Comparison of ENCODE assay signal across 19 cellular contexts in the genomic region with DNA sequence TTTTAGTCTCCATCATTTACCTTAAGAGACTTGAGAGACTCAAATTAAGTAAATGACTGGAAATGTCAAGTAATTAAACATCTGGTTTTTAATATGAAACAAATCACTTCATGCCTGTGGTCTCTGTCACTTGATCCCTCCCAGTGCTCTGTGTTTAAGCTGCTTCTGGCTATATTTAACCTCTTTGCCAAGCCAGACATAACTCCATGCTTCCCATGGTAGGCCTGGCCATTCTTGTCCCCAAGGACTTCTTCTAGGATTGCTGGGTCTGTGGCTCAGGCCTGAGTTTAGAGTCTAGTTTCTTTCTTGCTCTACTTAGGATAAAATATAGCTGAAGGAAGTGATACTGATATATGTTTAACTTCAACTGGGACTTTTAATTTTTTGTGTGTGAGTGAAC.
DNase-seq lines count a peak whose midpoint lies in the region; ATAC-seq and TF ChIP-seq lines count a peak whose summit lies in the region.
"Had no signal": no experiment of that assay in that cellular context is flagged by ENCODE, and none has a peak within 500 bp of the region (broad histone marks: within the 10 kb centered on the region; RNA-seq: fewer than 3 reads in every experiment).

No MANE protein-coding gene starts in this region.

- H2BK15ac ChIP-seq in IMR-90 (ENCODE audit: low read depth, low read length) (no peak overlapping the region), mesenchymal stem cell (ENCODE audit: low read depth, poor library complexity, severe bottlenecking) (no peak overlapping the region)

- no peaks in the 10 kb centered on the region for H3K9me1 ChIP-seq in IMR-90 (ENCODE audit: insufficient read depth, low read length)

- no peak overlapping the region for H2AK9ac ChIP-seq in IMR-90 (replicated peaks; ENCODE audit: low read depth, low read length, poor library complexity)

- no peaks in the 10 kb centered on the region for H3K9me3 ChIP-seq in IMR-90 (ENCODE audit: control insufficient read depth, insufficient read depth, low read length)
- no peaks in the 10 kb centered on the region for H3K9me3 ChIP-seq in mesenchymal stem cell (ENCODE audit: control insufficient read depth, low read length)

- no peak overlapping the region for H3K4me3 Mint-ChIP-seq in activated T-cell treated with anti-CD3 and anti-CD28 coated beads, Interleukin-2, amount 50 U/mL, for 72 hours
- H3K4me3 Mint-ChIP-seq: CD8-positive, alpha-beta T cell had no signal

- H3K27me3 ChIP-seq in IMR-90 (ENCODE audit: control insufficient read depth, insufficient read depth, low read length) (no peaks in the 10 kb centered on the region), mesenchymal stem cell (ENCODE audit: control insufficient read depth in 1 of 2, insufficient read depth in 1 of 2, low read length in 2 of 2) (no peaks in the 10 kb centered on the region)

- no peak overlapping the region for H2BK12ac ChIP-seq in mesenchymal stem cell (ENCODE audit: low read length in 2 of 2)

- no peak overlapping the region for H3K4me2 ChIP-seq in IMR-90 (ENCODE audit: low read depth, low read length)
- no peak overlapping the region for H3K4me2 ChIP-seq in mesenchymal stem cell (ENCODE audit: low read length, poor library complexity, severe bottlenecking)

- TF ChIP-seq CTCF in AG10803 (conservative IDR thresholded peaks at IDR 0.05; ENCODE audit: low read length) (no peak), IMR-90 (conservative IDR thresholded peaks at IDR 0.05; ENCODE audit: low read depth, low read length) (no peak)

- no peak for TF ChIP-seq POLR2A in IMR-90 (IDR thresholded peaks at IDR 0.05; ENCODE audit: low read depth, low read length)

- H4K5ac ChIP-seq in IMR-90 (ENCODE audit: low read depth, low read length): no peak overlapping the region

- H3K36me3 Mint-ChIP-seq in activated T-cell treated with anti-CD3 and anti-CD28 coated beads, Interleukin-2, amount 50 U/mL, for 72 hours (ENCODE audit: insufficient read depth in 2 of 2): no peaks in the 10 kb centered on the region
- H3K36me3 Mint-ChIP-seq: CD8-positive, alpha-beta T cell had no signal

- no peak for TF ChIP-seq RAD21 in IMR-90 (IDR thresholded peaks at IDR 0.05; ENCODE audit: low read length)

- POLR2A ChIA-PET in IMR-90 (lab: Charles Lee; ENCODE audit: unreplicated experiment): no interaction called here

- dilution Hi-C loops in IMR-90 (cut with HindIII; ENCODE audit: low sequenced_read_pairs, unreplicated experiment): no loop called here

- no peak overlapping the region for H3K27ac ChIP-seq in IMR-90 (ENCODE audit: insufficient read depth, low read length)
- H3K27ac ChIP-seq in mesenchymal stem cell (ENCODE audit: low read length, poor library complexity, severe bottlenecking): no peak overlapping the region
- H3K27ac ChIP-seq: RWPE1 had no signal

- no peak overlapping the region for H2AFZ ChIP-seq in IMR-90 (replicated peaks; ENCODE audit: low read length, poor library complexity)
- no peak overlapping the region for H2AFZ ChIP-seq in mesenchymal stem cell (ENCODE audit: low read depth, low read length)

- BruUV-seq in IMR-90 (replicated peaks; lab: Mats Ljungman, UMichigan): no TSS peak

- no peak overlapping the region for H2BK20ac ChIP-seq in IMR-90 (ENCODE audit: low read depth, low read length)

- H3K23ac ChIP-seq in IMR-90 (ENCODE audit: low read depth, low read length) (peak overlapping the region; percentile 37; the same call in 1 of the 2 replicates), mesenchymal stem cell (ENCODE audit: low read length in 2 of 2) (no peak overlapping the region)

- H3K27ac Mint-ChIP-seq in activated T-cell treated with anti-CD3 and anti-CD28 coated beads, Interleukin-2, amount 50 U/mL, for 72 hours: no peak overlapping the region
- H3K27ac Mint-ChIP-seq: CD8-positive, alpha-beta T cell had no signal

- peaks cover 2% of the 10 kb centered on the region in 2 donors for H3K9me3 Mint-ChIP-seq in activated T-cell treated with anti-CD3 and anti-CD28 coated beads, Interleukin-2, amount 50 U/mL, for 72 hours
- H3K9me3 Mint-ChIP-seq: CD8-positive, alpha-beta T cell had no signal

- H3K14ac ChIP-seq in IMR-90 (replicated peaks; ENCODE audit: low read depth, low read length): no peak overlapping the region
- no peak overlapping the region for H3K14ac ChIP-seq in mesenchymal stem cell (ENCODE audit: low read length in 2 of 2)

- H4K20me1 ChIP-seq in IMR-90 (ENCODE audit: insufficient read depth, low read length): no peaks in the 10 kb centered on the region

- H3K18ac ChIP-seq in IMR-90 (ENCODE audit: low read depth, low read length) (no peak overlapping the region), mesenchymal stem cell (ENCODE audit: low read depth in 1 of 2, low read length in 2 of 2) (no peak overlapping the region)

- ATAC-seq in IMR-90 (ENCODE audit: low read depth): no peak
- ATAC-seq in activated T-cell treated with anti-CD3 and anti-CD28 coated beads, Interleukin-2, amount 50 U/mL, for 72 hours (replicated peaks in 1 of 2): no peak
- ATAC-seq: CD8-positive, alpha-beta T cell; K562; SK-N-SH treated with all-trans-retinoic acid at 6 μM for 48 hours had no signal

- H3K4me1 Mint-ChIP-seq in activated T-cell treated with anti-CD3 and anti-CD28 coated beads, Interleukin-2, amount 50 U/mL, for 72 hours (ENCODE audit: low read depth): no peaks in the 10 kb centered on the region

- in situ Hi-C loops in IMR-90 (cut with MboI; ENCODE audit: low sequenced_read_pairs): no loop called here

- H3K36me3 ChIP-seq in IMR-90 (ENCODE audit: control insufficient read depth, insufficient read depth, low read length) (no peaks in the 10 kb centered on the region), mesenchymal stem cell (ENCODE audit: control insufficient read depth in 1 of 2, insufficient read depth in 2 of 2, low read depth in 1 of 2, low read length in 2 of 2) (no peaks in the 10 kb centered on the region)

- no peak overlapping the region for H3K4me3 ChIP-seq in AG10803 (ENCODE audit: low read length)
- no peak overlapping the region for H3K4me3 ChIP-seq in IMR-90 (ENCODE audit: insufficient read depth, low read depth, low read length)
- H3K4me3 ChIP-seq in mesenchymal stem cell (ENCODE audit: insufficient read depth in 1 of 2, low read depth in 1 of 2, low read length in 2 of 2): no peak overlapping the region
- H3K4me3 ChIP-seq: K562 had no signal

- H2BK5ac ChIP-seq in IMR-90 (ENCODE audit: low read depth, low read length, poor library complexity, severe bottlenecking): no peak overlapping the region
- no peak overlapping the region for H2BK5ac ChIP-seq in mesenchymal stem cell (ENCODE audit: low read depth, low read length, poor library complexity, severe bottlenecking)

- H4K91ac ChIP-seq in IMR-90 (ENCODE audit: insufficient read depth, low read depth, low read length): no peak overlapping the region
- no peak overlapping the region for H4K91ac ChIP-seq in mesenchymal stem cell (ENCODE audit: low read length)

- H2BK120ac ChIP-seq in IMR-90 (ENCODE audit: low read depth, low read length) (no peak overlapping the region), mesenchymal stem cell (ENCODE audit: low read depth, low read length) (no peak overlapping the region)

- H3K79me1 ChIP-seq in IMR-90 (ENCODE audit: low read depth in 1 of 2, low read length in 2 of 2): no peaks in the 10 kb centered on the region
- H3K79me1 ChIP-seq in mesenchymal stem cell (replicated peaks; ENCODE audit: low read length, poor library complexity, severe bottlenecking): no peaks in the 10 kb centered on the region

- H3K4ac ChIP-seq in IMR-90 (ENCODE audit: low read depth, low read length) (no peak overlapping the region), mesenchymal stem cell (ENCODE audit: low read depth in 1 of 2, low read length in 2 of 2) (no peak overlapping the region)

- no peaks in the 10 kb centered on the region for H3K27me3 Mint-ChIP-seq in activated T-cell treated with anti-CD3 and anti-CD28 coated beads, Interleukin-2, amount 50 U/mL, for 72 hours (ENCODE audit: low read depth)

- CTCF ChIA-PET in IMR-90 (lab: Yijun Ruan, JAX): no interaction called here

- no peaks in the 10 kb centered on the region for H3K4me1 ChIP-seq in IMR-90 (ENCODE audit: control insufficient read depth, insufficient read depth, low read length)
- H3K4me1 ChIP-seq in mesenchymal stem cell (ENCODE audit: control insufficient read depth, insufficient read depth, low read depth, low read length): no peaks in the 10 kb centered on the region

- DNase-seq in AG10803 (ENCODE audit: low read depth) (peak; percentile 1), IMR-90 (no peak), SK-N-DZ (ENCODE audit: low spot score) (peak; percentile 21), mesenchymal stem cell (peak; percentile 4), NCI-H146 (lab: John Stamatoyannopoulos, UW) (no peak), NCI-H446 treated with DMSO at 0.1 percent for 48 hours (lab: John Stamatoyannopoulos, UW) (no peak)
- no peak for DNase-seq in activated T-cell treated with anti-CD3 and anti-CD28 coated beads, Interleukin-2, amount 50 U/mL, for 72 hours
- DNase-seq: C1 segment of cervical spinal cord; Calu3; CD8-positive, alpha-beta T cell; MM.1S; NCI-H1048; NCI-H1417 treated with DMSO at 0.1 percent for 48 hours; NCI-H2029 treated with DMSO at 0.1 percent for 48 hours; NCI-H748 treated with DMSO at 0.1 percent for 48 hours; SHP77 treated with DMSO at 0.1 percent for 48 hours had no signal

- no peak overlapping the region for H3K56ac ChIP-seq in IMR-90 (ENCODE audit: extremely low read depth, insufficient read depth, low read length)

- intact Hi-C loops in IMR-90 (cut with micrococcal nuclease): no loop called here

- no peak overlapping the region for H4K8ac ChIP-seq in IMR-90 (ENCODE audit: low read depth in 2 of 2, low read length in 2 of 2)
- no peak overlapping the region for H4K8ac ChIP-seq in mesenchymal stem cell (ENCODE audit: low read length)

- no peak overlapping the region for H2AK5ac ChIP-seq in IMR-90 (ENCODE audit: low read depth, low read length)
- no peak overlapping the region for H2AK5ac ChIP-seq in mesenchymal stem cell (ENCODE audit: low read length, severe bottlenecking)

- H3K9ac ChIP-seq in IMR-90 (ENCODE audit: low read depth, low read length) (no peak overlapping the region), mesenchymal stem cell (ENCODE audit: low read length) (no peak overlapping the region)

TF ChIP-seq in IMR-90, 13 proteins besides CTCF, POLR2A, EP300 and RAD21:
- TF ChIP-seq CEBPB (IDR thresholded peaks at IDR 0.05; ENCODE audit: low read depth, low read length) (no peak), CHD1 (IDR thresholded peaks at IDR 0.05; ENCODE audit: low read depth, low read length) (no peak)

Comparison
In these comparisons a context has a peak if more than half of its experiments do, and no peak if none do; other contexts are left out.
1. DNase-seq: peak in AG10803 (single experiment), SK-N-DZ (single experiment) and mesenchymal stem cell (single experiment); none in IMR-90 (single experiment), activated T-cell treated with anti-CD3 and anti-CD28 coated beads, Interleukin-2, amount 50 U/mL, for 72 hours (0 of 2), NCI-H146 (single experiment) and NCI-H446 treated with DMSO at 0.1 percent for 48 hours (single experiment).